Comparison of ENCODE assay signal across 8 cellular contexts in the genomic region with DNA sequence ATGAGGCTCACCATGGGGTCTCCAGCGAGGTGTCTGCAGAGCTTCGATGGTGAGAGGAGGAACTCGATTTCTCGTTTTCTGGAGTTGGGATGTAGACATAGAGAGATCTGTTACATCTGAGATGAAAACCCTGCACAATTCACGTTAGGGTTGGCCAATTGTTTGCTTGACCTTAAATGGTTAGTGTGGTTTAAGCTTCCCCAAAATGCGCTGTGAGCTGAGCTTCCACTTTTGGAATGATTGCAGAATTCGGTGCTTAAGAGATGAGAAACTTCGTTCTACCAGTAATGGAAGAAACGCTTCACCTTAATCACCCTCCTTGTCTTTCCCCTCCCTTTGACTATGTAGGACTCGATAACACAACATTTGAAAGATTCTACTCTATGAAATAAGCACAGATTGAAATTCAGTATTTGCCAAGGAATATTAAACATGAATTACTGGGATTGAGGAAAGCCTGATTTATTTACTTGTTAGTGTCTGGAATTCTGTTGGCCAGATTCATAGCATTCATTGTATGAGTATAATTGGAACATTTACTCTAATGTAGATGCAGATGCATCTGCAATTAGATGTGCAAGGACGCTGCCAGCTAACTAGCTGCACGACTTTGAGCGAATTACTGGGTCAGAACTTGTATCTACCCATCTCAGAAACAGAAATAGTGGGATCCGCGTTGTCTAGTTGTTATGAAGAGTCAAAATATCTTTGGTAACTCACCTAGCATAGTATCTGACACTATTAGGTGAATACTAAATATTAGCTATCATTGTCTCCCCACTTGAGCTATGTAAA. TPM values are rescaled to one million over a fixed set of nuclear protein-coding genes. Genes with fewer than 3 reads are reported as not detected.
DNase-seq lines count a peak whose midpoint lies in the region; ATAC-seq and TF ChIP-seq lines count a peak whose summit lies in the region.

No MANE protein-coding gene starts in this region.

- H2AFZ ChIP-seq in fibroblast of lung (ENCODE audit: low read length) (peak overlapping the region; percentile 19), parathyroid adenoma (peak overlapping the region; percentile 71)

- peak; percentile 2 for ATAC-seq in HG02798 (IDR thresholded peaks at IDR 0.05; ENCODE audit: poor library complexity, unreplicated experiment)

- H3K4me2 ChIP-seq in fibroblast of lung (ENCODE audit: extremely low read depth, insufficient read depth, low read length) = peak overlapping the region; percentile 89
- H3K4me2 ChIP-seq in parathyroid adenoma (ENCODE audit: low read length) = peak overlapping the region; percentile 95

- H3K36me3 ChIP-seq in fibroblast of lung (ENCODE audit: control insufficient read depth, insufficient read depth, low read length) (no peaks in the 10 kb centered on the region), parathyroid adenoma (ENCODE audit: control insufficient read depth, insufficient read depth, low read length) (no peaks in the 10 kb centered on the region)

- no peak for TF ChIP-seq CTCF in fibroblast of lung (conservative IDR thresholded peaks at IDR 0.05 in 1 of 2, IDR thresholded peaks at IDR 0.05 in 1 of 2; ENCODE audit: low read depth in 1 of 2, low read length in 2 of 2)
- no peak for TF ChIP-seq CTCF in parathyroid adenoma (IDR thresholded peaks at IDR 0.05)

- peaks cover 31% of the 10 kb centered on the region for H3K79me2 ChIP-seq in fibroblast of lung (ENCODE audit: control insufficient read depth, insufficient read depth, low read length)
- H3K79me2 ChIP-seq in parathyroid adenoma = peaks cover 8% of the 10 kb centered on the region

- H3K9me3 ChIP-seq in fibroblast of lung (ENCODE audit: control insufficient read depth, insufficient read depth, low read depth, low read length) (no peaks in the 10 kb centered on the region), parathyroid adenoma (ENCODE audit: control insufficient read depth, low read length) (no peaks in the 10 kb centered on the region)

- peak overlapping the region; percentile 99 for H3K27ac ChIP-seq in fibroblast of lung (ENCODE audit: insufficient read depth, low read length)
- H3K27ac ChIP-seq in parathyroid adenoma = peak overlapping the region; percentile 99

- peaks cover 2% of the 10 kb centered on the region for H3K4me1 ChIP-seq in fibroblast of lung (ENCODE audit: control insufficient read depth, extremely low read depth, insufficient read depth, low read length)
- peaks cover 6% of the 10 kb centered on the region for H3K4me1 ChIP-seq in parathyroid adenoma

- H3K9ac ChIP-seq in fibroblast of lung (ENCODE audit: insufficient read depth, low read length) = peak overlapping the region; percentile 79
- H3K9ac ChIP-seq in parathyroid adenoma = no peak overlapping the region

- DNase-seq in NCI-H446 (lab: John Stamatoyannopoulos, UW) (peak; percentile 75 to 76), NCI-H446 treated with DMSO at 0.1 percent for 48 hours (lab: John Stamatoyannopoulos, UW) (no peak), SKM-1 treated with dmso at 0.1 percent for 144 hours (lab: John Stamatoyannopoulos, UW; ENCODE audit: unreplicated experiment) (peak; percentile 96), fibroblast of lung (ENCODE audit: low read depth in 2 of 2) (peak; percentile 83 to 86), HuH-7 (ENCODE audit: low spot score) (no peak)
- no peak for DNase-seq in stimulated activated CD4-positive, alpha-beta T cell treated with anti-CD3 and anti-CD28 coated beads, Interleukin-2, amount 100 ng/mL, for 48 hours

- H3K27me3 ChIP-seq in fibroblast of lung (ENCODE audit: control insufficient read depth, insufficient read depth, low read length) (no peaks in the 10 kb centered on the region), parathyroid adenoma (ENCODE audit: control insufficient read depth, insufficient read depth, low read length) (no peaks in the 10 kb centered on the region)

- H3K4me3 ChIP-seq in fibroblast of lung (replicated peaks in 1 of 4; ENCODE audit: control extremely low read depth in 1 of 4, insufficient read depth in 1 of 4, low read depth in 3 of 4, low read length in 4 of 4) (peak overlapping the region; percentile 53 to 80 (median 61)), parathyroid adenoma (ENCODE audit: low read depth, low read length) (peak overlapping the region; percentile 82)

- H4K20me1 ChIP-seq in fibroblast of lung (ENCODE audit: control insufficient read depth, extremely low read depth, insufficient read depth, low read length) = no peaks in the 10 kb centered on the region

RNA-seq across cellular contexts. Expression of gene KLF7, which starts 1.6 kb away (rescaled TPM):
- total RNA-seq in fibroblast of lung = 11.3 and 12.9 TPM in 2 replicates
- polyA plus RNA-seq in fibroblast of lung = 15.4 and 21.0 TPM in 2 replicates
- polyA plus RNA-seq in fibroblast of lung (2012) = 7.7 and 15.8 TPM in 2 replicates
- polyA minus RNA-seq in fibroblast of lung (ENCODE audit: low replicate concordance) = 101 and 108 TPM in 2 replicates

Comparison
In these comparisons a context has a peak if more than half of its experiments do, and no peak if none do; other contexts are left out.
1. DNase-seq: peak in NCI-H446 (2 of 2), SKM-1 treated with dmso at 0.1 percent for 144 hours (single experiment) and fibroblast of lung (2 of 2); none in NCI-H446 treated with DMSO at 0.1 percent for 48 hours (single experiment), HuH-7 (single experiment) and stimulated activated CD4-positive, alpha-beta T cell treated with anti-CD3 and anti-CD28 coated beads, Interleukin-2, amount 100 ng/mL, for 48 hours (0 of 2).